8 cellular contexts compared by ENCODE assay signal in the genomic region with DNA sequence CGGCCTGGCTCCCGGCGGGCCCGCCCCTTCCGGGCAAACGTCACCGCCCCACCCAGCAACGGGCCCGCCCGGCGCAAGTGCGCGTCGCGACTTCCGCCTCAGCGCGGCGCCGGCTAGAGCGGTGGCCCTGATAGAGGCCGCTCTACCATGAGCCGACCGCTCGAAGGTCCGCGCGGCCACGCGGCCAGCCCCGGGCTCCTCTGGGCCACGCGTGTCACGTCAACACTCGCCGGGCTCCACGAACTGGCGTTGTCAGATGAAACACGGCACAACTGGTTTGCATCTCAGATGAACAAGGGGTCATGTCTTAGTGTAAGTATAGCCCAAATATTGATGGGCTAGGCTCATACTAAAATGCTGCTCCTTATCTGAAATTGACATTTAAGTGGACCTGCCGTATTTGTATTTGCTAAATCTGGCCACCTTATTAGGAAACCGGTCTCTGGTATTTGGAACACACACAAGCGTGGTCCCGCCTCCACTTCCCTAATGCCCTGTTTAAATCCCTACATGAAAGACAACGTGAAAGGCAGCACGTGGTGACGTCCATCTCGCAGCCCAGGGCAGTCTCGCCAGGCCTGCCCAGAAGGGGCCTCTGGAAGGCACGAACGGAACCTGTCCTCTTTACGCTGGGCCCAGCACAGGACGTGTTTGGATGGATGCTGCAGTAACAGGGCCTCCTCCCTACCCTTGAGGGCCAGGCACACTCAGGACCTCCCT.
DNase-seq lines count a peak whose midpoint lies in the region; ATAC-seq and TF ChIP-seq lines count a peak whose summit lies in the region.

Gene ZNF598 (minus strand): TSS at position 31 of the 720 bp plus-strand sequence.

- H3K27me3 ChIP-seq in HL-60 (ENCODE audit: insufficient read depth, poor library complexity, severe bottlenecking) (no peaks in the 10 kb centered on the region), OCI-LY1 (ENCODE audit: insufficient read depth, low read length) (no peaks in the 10 kb centered on the region), mucosa of stomach (ENCODE audit: control insufficient read depth, insufficient read depth, low read length) (no peaks in the 10 kb centered on the region)

- H3K9me2 ChIP-seq in OCI-LY1 (ENCODE audit: low read depth, low read length) = no peaks in the 10 kb centered on the region

- H4K20me1 ChIP-seq in OCI-LY1 (ENCODE audit: insufficient read depth, low read length) = no peaks in the 10 kb centered on the region

- peaks cover 11% of the 10 kb centered on the region for H3K79me2 ChIP-seq in OCI-LY1 (ENCODE audit: insufficient read depth, low read length)

- H3K36me3 ChIP-seq in OCI-LY1 (ENCODE audit: insufficient read depth, low read length) (0 out of 2 replicates have a peak, but pooled peaks cover 6% of the 10 kb centered on the region), mucosa of stomach (ENCODE audit: control insufficient read depth, insufficient read depth, low read length) (no peaks in the 10 kb centered on the region)

- H3K9me3 ChIP-seq in OCI-LY1 (ENCODE audit: low read length) (no peaks in the 10 kb centered on the region), mucosa of stomach (ENCODE audit: control insufficient read depth, low read length) (no peaks in the 10 kb centered on the region)

- peak within 1 kb of the TSS; percentile 5; the same call in 1 of the 2 replicates for H2AFZ ChIP-seq in OCI-LY1 (ENCODE audit: low read length)

- peaks cover 49% of the 10 kb centered on the region for H3K4me1 ChIP-seq in OCI-LY1 (ENCODE audit: insufficient read depth, low read length, severe bottlenecking)
- H3K4me1 ChIP-seq in mucosa of stomach (ENCODE audit: control insufficient read depth, insufficient read depth, low read length) = peaks cover 53% of the 10 kb centered on the region

- H3K4me3 ChIP-seq in HL-60 (replicated peaks; ENCODE audit: insufficient read depth, low read length) (peak within 1 kb of the TSS; percentile 63), OCI-LY1 (ENCODE audit: low read depth, low read length, poor library complexity, severe bottlenecking) (peak within 1 kb of the TSS; percentile 99), mucosa of stomach (ENCODE audit: low read length) (peak within 1 kb of the TSS; percentile 89)

- DNase-seq in HL-60 (ENCODE audit: low read depth in 1 of 2, low spot score in 1 of 2) = peak; percentile 69 to 88
- DNase-seq in activated T-cell treated with anti-CD3 and anti-CD28 coated beads, Interleukin-2, amount 50 U/mL, for 1 hour = peak; percentile 83
- DNase-seq in erythroblast (lab: John Stamatoyannopoulos, UW) = peak; percentile 91 to 94
- DNase-seq in stimulated activated CD8-positive, alpha-beta memory T cell treated with anti-CD3 and anti-CD28 coated beads, Interleukin-4, amount 100 ng/mL, for 48 hours = peak; percentile 83

- TF ChIP-seq CTCF in C4-2B (conservative IDR thresholded peaks at IDR 0.05) = no peak; the same call in 1 of the 2 replicates
- no peak for TF ChIP-seq CTCF in HL-60 (IDR thresholded peaks at IDR 0.05; ENCODE audit: insufficient read depth, low read length)
- TF ChIP-seq CTCF in OCI-LY1 (IDR thresholded peaks at IDR 0.05; ENCODE audit: low read length) = no peak

- no peaks in the 10 kb centered on the region for H3F3A ChIP-seq in OCI-LY1 (ENCODE audit: insufficient read depth, low read length)

- peak within 1 kb of the TSS; percentile 98 for H3K4me2 ChIP-seq in OCI-LY1 (ENCODE audit: low read length)

- ATAC-seq in GM19372 (IDR thresholded peaks at IDR 0.05; ENCODE audit: low read depth, unreplicated experiment) = peak; percentile 89

- peak within 1 kb of the TSS; percentile 99 for H3K27ac ChIP-seq in C4-2B
- peak within 1 kb of the TSS; percentile 87 for H3K27ac ChIP-seq in HL-60 (replicated peaks)
- peak within 1 kb of the TSS; percentile 53 for H3K27ac ChIP-seq in OCI-LY1 (ENCODE audit: low read depth, low read length, poor library complexity, severe bottlenecking)

- H3K9ac ChIP-seq in OCI-LY1 (ENCODE audit: low read length) (peak within 1 kb of the TSS; percentile 99), mucosa of stomach (ENCODE audit: low read length) (peak within 1 kb of the TSS; percentile 97)

- peak; percentile 94 for TF ChIP-seq POLR2A in erythroblast (IDR thresholded peaks at IDR 0.05; ENCODE audit: low read length)

Comparison
In these comparisons a context has a peak if more than half of its experiments do, and no peak if none do; other contexts are left out.
1. Peak in every context shown above with its lines: DNase-seq, ATAC-seq, H3K4me3 ChIP-seq and H3K27ac ChIP-seq.